Comparison of ENCODE assay signal across 14 cellular contexts in the genomic region with DNA sequence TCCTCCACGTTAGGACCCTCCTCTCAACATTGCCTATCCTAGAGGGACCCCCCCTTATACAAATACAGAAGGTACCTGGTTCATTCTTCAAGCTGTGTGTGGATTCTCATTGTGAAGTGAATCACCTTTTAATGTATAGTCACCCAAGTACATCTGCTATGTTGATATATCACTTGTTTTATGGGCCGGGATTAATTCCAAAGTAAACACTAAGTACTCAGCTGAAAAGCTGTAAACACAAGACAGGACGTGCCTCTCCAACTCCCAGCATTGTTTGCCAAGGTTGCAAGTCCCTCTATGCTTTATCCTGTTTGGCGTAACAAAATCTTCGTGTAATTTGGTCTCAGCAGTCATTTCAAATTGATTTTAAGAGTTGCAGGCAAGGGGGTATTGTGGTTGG.
A peak's percentile ranks its signal among the peaks of the same experiment; 100 is the strongest.
DNase-seq lines count a peak whose midpoint lies in the region; ATAC-seq, FAIRE-seq and TF ChIP-seq lines count a peak whose summit lies in the region.
"Had no signal": no experiment of that assay in that cellular context is flagged by ENCODE, and none has a peak within 500 bp of the region (broad histone marks: within the 10 kb centered on the region; RNA-seq: fewer than 3 reads in every experiment).

No MANE protein-coding gene starts in this region.

- in situ Hi-C loops in KBM-7 (cut with MboI; ENCODE audit: low pct_unique_long_range_greater_than_20kb, low sequenced_read_pairs): no loop called here

- no peak overlapping the region for H4K91ac ChIP-seq in H1 (replicated peaks; ENCODE audit: insufficient read length, low read length)

- no peak overlapping the region for H4K5ac ChIP-seq in H1 (ENCODE audit: insufficient read length, low read depth, low read length)

- DNase-seq in NCI-H1092 (lab: John Stamatoyannopoulos, UW): peak; percentile 22
- DNase-seq in NCI-H146 treated with DMSO at 0.1 percent for 48 hours (lab: John Stamatoyannopoulos, UW; ENCODE audit: unreplicated experiment): peak; percentile 33
- peak; percentile 87 for DNase-seq in NCI-H69 (lab: John Stamatoyannopoulos, UW)
- no peak for DNase-seq in H1 (ENCODE audit: low read depth in 1 of 2, low spot score in 2 of 2)
- DNase-seq in type B pancreatic cell (ENCODE audit: extremely low spot score, unreplicated experiment): no peak
- no peak for DNase-seq in heart left ventricle
- DNase-seq in C1 segment of cervical spinal cord (lab: John Stamatoyannopoulos, UW): no peak
- DNase-seq in KBM-7: no peak
- DNase-seq: CD8-positive, alpha-beta memory T cell; H7; MG63; NCI-H1417 treated with DMSO at 0.1 percent for 48 hours; NCI-H226 had no signal

- H2BK20ac ChIP-seq in H1 (ENCODE audit: low read length): 0 out of 2 replicates have a peak overlapping the region, but pooled peaks have one; percentile 55

- H2BK5ac ChIP-seq in H1 (ENCODE audit: low read depth, low read length): no peak overlapping the region

- H3K4me2 ChIP-seq in H1 (ENCODE audit: insufficient read depth in 1 of 2, low read depth in 2 of 2, low read length in 2 of 2): no peak overlapping the region
- H3K4me2 ChIP-seq: KMS-11 had no signal

- H3K9ac ChIP-seq in H1 (replicated peaks in 1 of 4; ENCODE audit: extremely low read depth in 1 of 4, low read depth in 3 of 4, low read length in 3 of 4): no peak overlapping the region
- H3K9ac ChIP-seq: KMS-11 had no signal

- H3K4ac ChIP-seq in H1 (replicated peaks; ENCODE audit: insufficient read length, low read depth, low read length): no peak overlapping the region

- H3K79me1 ChIP-seq in H1 (ENCODE audit: low read depth, low read length): no peaks in the 10 kb centered on the region

- no peak overlapping the region for H2BK12ac ChIP-seq in H1 (ENCODE audit: low read depth, low read length)

- no peak for TF ChIP-seq RAD21 in H1 (IDR thresholded peaks at IDR 0.05 in 1 of 2, conservative IDR thresholded peaks at IDR 0.05 in 1 of 2; ENCODE audit: low read depth in 2 of 2, low read length in 2 of 2)

- H2AFZ ChIP-seq in H1 (ENCODE audit: low read length): no peak overlapping the region

- no peak overlapping the region for H2BK15ac ChIP-seq in H1 (ENCODE audit: low read length)

- POLR2A ChIA-PET in H1 (lab: Charles Lee; ENCODE audit: partially characterized antibody): no interaction called here

- no peak overlapping the region for H2AK5ac ChIP-seq in H1 (ENCODE audit: low read depth, low read length)

- H3K9me3 Mint-ChIP-seq in type B pancreatic cell: peaks cover 8% of the 10 kb centered on the region

- H3K56ac ChIP-seq in H1 (replicated peaks; ENCODE audit: insufficient read length, low read depth, low read length): no peak overlapping the region

- no peak overlapping the region for H3K27ac Mint-ChIP-seq in type B pancreatic cell
- H3K27ac Mint-ChIP-seq: CD8-positive, alpha-beta memory T cell had no signal

- H3K4me3 ChIP-seq in H1 (ENCODE audit: extremely low read depth in 1 of 4, insufficient read depth in 2 of 4, low read depth in 3 of 4, low read length in 4 of 4) (no peak overlapping the region), heart left ventricle (no peak overlapping the region)
- H3K4me3 ChIP-seq: MG63 had no signal

- H3K4me1 Mint-ChIP-seq in type B pancreatic cell (ENCODE audit: unreplicated experiment): no peaks in the 10 kb centered on the region
- H3K4me1 Mint-ChIP-seq: CD8-positive, alpha-beta memory T cell had no signal

- peaks cover 3% of the 10 kb centered on the region; the same call in 1 of the 2 replicates for H3K23me2 ChIP-seq in H1 (ENCODE audit: low read depth, low read length)

- H3K4me1 ChIP-seq in H1 (replicated peaks in 1 of 4; ENCODE audit: control insufficient read depth in 3 of 4, insufficient read depth in 4 of 4, low read length in 3 of 4) (peaks cover 0 to 6% (median 2%) of the 10 kb centered on the region in 4 experiments; a peak in 3 of 7 replicates), heart left ventricle (peaks cover 0 to 2% (median 0%) of the 10 kb centered on the region in 12 donors)

- no peak overlapping the region for H3K4me3 Mint-ChIP-seq in type B pancreatic cell
- H3K4me3 Mint-ChIP-seq: CD8-positive, alpha-beta memory T cell had no signal

- no peak overlapping the region for H3K27ac ChIP-seq in H1 (ENCODE audit: low read depth, low read length)
- H3K27ac ChIP-seq in heart left ventricle: no peak overlapping the region
- H3K27ac ChIP-seq: KMS-11 had no signal

- intact Hi-C loops in heart left ventricle (cut with DNase I): loop anchor here in 1 of 10 donors (10.0 kb wide), 1 partner anchor 61 kb away; no protein-coding TSS in a partner anchor

- FAIRE-seq in H1 (lab: Jason Lieb, UNC): no peak

- no peak overlapping the region for H3K18ac ChIP-seq in H1 (ENCODE audit: extremely low read depth, low read length)

- no peak for TF ChIP-seq POLR2A in H1 (IDR thresholded peaks at IDR 0.05; ENCODE audit: control extremely low read depth in 1 of 2, low read depth in 2 of 2, low read length in 2 of 2)
- TF ChIP-seq POLR2A in heart left ventricle (IDR thresholded peaks at IDR 0.05): no peak

- no peaks in the 10 kb centered on the region for H3K36me3 Mint-ChIP-seq in type B pancreatic cell
- H3K36me3 Mint-ChIP-seq: CD8-positive, alpha-beta memory T cell had no signal

- H4K8ac ChIP-seq in H1 (ENCODE audit: extremely low read depth, insufficient read depth, low read length): no peak overlapping the region

- no peaks in the 10 kb centered on the region for H3K79me2 ChIP-seq in H1 (ENCODE audit: control insufficient read depth in 1 of 2, insufficient read depth in 2 of 2, low read length in 2 of 2)

- CTCF ChIA-PET in H1 (lab: Charles Lee; ENCODE audit: partially characterized antibody): no interaction called here

- H3K27me3 ChIP-seq in H1 (replicated peaks in 1 of 4; ENCODE audit: control insufficient read depth in 3 of 4, extremely low read depth in 1 of 4, insufficient read depth in 3 of 4, low read length in 3 of 4) (no peaks in the 10 kb centered on the region), heart left ventricle (no peaks in the 10 kb centered on the region)
- H3K27me3 ChIP-seq: MG63 had no signal

- H3K36me3 ChIP-seq in H1 (ENCODE audit: control insufficient read depth in 2 of 4, insufficient read depth in 4 of 4, low read length in 3 of 4) (no peaks in the 10 kb centered on the region), heart left ventricle (no peaks in the 10 kb centered on the region)
- H3K36me3 ChIP-seq: MG63 had no signal

- H3K27me3 Mint-ChIP-seq in type B pancreatic cell: peaks cover 10% of the 10 kb centered on the region
- H3K27me3 Mint-ChIP-seq: CD8-positive, alpha-beta memory T cell had no signal

- no peaks in the 10 kb centered on the region for H4K20me1 ChIP-seq in H1 (replicated peaks in 1 of 2; ENCODE audit: control insufficient read depth in 1 of 2, insufficient read depth in 2 of 2, low read length in 2 of 2)

- no peak overlapping the region for H3K23ac ChIP-seq in H1 (ENCODE audit: insufficient read length)

- H3K9me3 ChIP-seq in H1 (ENCODE audit: insufficient read depth in 2 of 2, low read depth in 1 of 2, low read length in 1 of 2) (no peaks in the 10 kb centered on the region), heart left ventricle (peaks cover 0 to 12% (median 0%) of the 10 kb centered on the region in 12 donors)
- H3K9me3 ChIP-seq: MG63 had no signal

- no peak for ATAC-seq in heart left ventricle

- TF ChIP-seq EP300 in H1 (IDR thresholded peaks at IDR 0.05; ENCODE audit: borderline replicate concordance in 1 of 2, low read depth in 2 of 2, low read length in 2 of 2): no peak

- no peak overlapping the region for H2BK120ac ChIP-seq in H1 (replicated peaks; ENCODE audit: low read depth, low read length)

- TF ChIP-seq CTCF in H1 (IDR thresholded peaks at IDR 0.05; ENCODE audit: control extremely low read depth in 1 of 3, insufficient read depth in 1 of 3, low read depth in 1 of 3, low read length in 3 of 3) (no peak), type B pancreatic cell (conservative IDR thresholded peaks at IDR 0.05) (no peak), heart left ventricle (IDR thresholded peaks at IDR 0.05) (no peak)

- WGBS in H1 (ENCODE audit: extremely low coverage in 1 of 2, insufficient coverage in 1 of 2, insufficient read length in 1 of 2, insufficient replicate concordance in 2 of 2, low coverage in 1 of 2, low lambda C conversion rate in 2 of 2, missing lambda C conversion rate in 1 of 2), 2 experiments: 91% methylated on average over 5 of the region's 5 CpGs; no CpG with 5 or more reads in 1 of the 2 experiments
- WGBS in heart left ventricle, 4 donors: 73 to 78% (median 75%) methylated on average over 5 of the region's 5 CpGs

- H3K14ac ChIP-seq in H1 (ENCODE audit: insufficient read length): no peak overlapping the region

TF ChIP-seq in H1, 55 proteins besides CTCF, POLR2A, EP300 and RAD21 (continues in another document):
- TF ChIP-seq NRF1 (IDR thresholded peaks at IDR 0.05; ENCODE audit: low read depth, low read length) (no peak), RBBP5 (IDR thresholded peaks at IDR 0.05; ENCODE audit: borderline replicate concordance, low read depth, low read length) (no peak), SIRT6 (IDR thresholded peaks at IDR 0.05; ENCODE audit: low read length) (no peak), SP4 (IDR thresholded peaks at IDR 0.05; ENCODE audit: low read length) (no peak), SUZ12 (IDR thresholded peaks at IDR 0.05; ENCODE audit: low read length) (no peak), BRCA1 (IDR thresholded peaks at IDR 0.05; ENCODE audit: low read depth, low read length) (no peak), ATF2 (IDR thresholded peaks at IDR 0.05; ENCODE audit: low read length) (no peak), TCF12 (IDR thresholded peaks at IDR 0.05; ENCODE audit: low read depth, low read length) (no peak), JUND (IDR thresholded peaks at IDR 0.05; ENCODE audit: low read length) (no peak), SP1 (IDR thresholded peaks at IDR 0.05; ENCODE audit: low read depth, low read length) (no peak), POLR2AphosphoS5 (IDR thresholded peaks at IDR 0.05; ENCODE audit: low read depth, low read length) (no peak), TEAD4 (IDR thresholded peaks at IDR 0.05; ENCODE audit: low read depth, low read length) (no peak), CREB1 (IDR thresholded peaks at IDR 0.05) (no peak)

Comparison
In these comparisons a context has a peak if more than half of its experiments do, and no peak if none do; other contexts are left out.
1. DNase-seq: peak in NCI-H1092 (single experiment), NCI-H146 treated with DMSO at 0.1 percent for 48 hours (single experiment) and NCI-H69 (single experiment); none in H1 (0 of 2), type B pancreatic cell (single experiment), heart left ventricle (0 of 5), C1 segment of cervical spinal cord (0 of 14) and KBM-7 (single experiment).